In the genomic region with DNA sequence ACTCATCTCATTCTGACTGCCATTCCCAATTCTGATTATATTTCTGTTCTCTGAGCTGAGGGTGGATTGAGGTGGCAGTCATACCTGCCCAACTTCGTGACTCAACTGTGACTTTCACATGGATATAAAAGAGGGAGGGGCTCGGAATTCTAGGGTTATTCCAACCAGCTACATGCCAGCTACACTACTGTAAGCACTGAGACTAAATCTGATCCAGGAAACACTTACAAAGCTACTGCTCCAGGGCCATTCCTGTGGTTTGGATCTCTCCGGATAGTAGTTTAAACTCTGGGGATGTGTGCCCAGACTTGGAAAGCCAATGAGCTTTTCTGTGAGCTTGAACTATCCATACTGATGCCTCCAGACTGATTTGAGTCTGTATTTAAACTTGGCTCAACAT, we compare ENCODE assay signal across 15 cellular contexts. TPM values are rescaled to one million over a fixed set of nuclear protein-coding genes. Genes with fewer than 3 reads are reported as not detected.
DNase-seq lines count a peak whose midpoint lies in the region; ATAC-seq and TF ChIP-seq lines count a peak whose summit lies in the region.
"Had no signal": no experiment of that assay in that cellular context is flagged by ENCODE, and none has a peak within 500 bp of the region (broad histone marks: within the 10 kb centered on the region; RNA-seq: fewer than 3 reads in every experiment).

No MANE protein-coding gene starts in this region.

- no peak overlapping the region for H3K4me3 Mint-ChIP-seq in neural progenitor cell
- H3K4me3 Mint-ChIP-seq: activated T-helper 1 cell treated with anti-CD3 and anti-CD28 coated beads, Interleukin-12 subunit alpha, Interleukin-12 subunit beta, Interleukin-2, Interleukin-4 antibody, amounts not matched to agents 30 ng/mL and 10 ng/mL and 1 ng/mL, durations not matched to agents 14 hours and 24 hours and 36 hours; CD4-positive, alpha-beta memory T cell had no signal

- H3K9me3 Mint-ChIP-seq in neural progenitor cell, result peaks cover 27% of the 10 kb centered on the region
- H3K9me3 Mint-ChIP-seq: activated T-helper 1 cell treated with anti-CD3 and anti-CD28 coated beads, Interleukin-12 subunit alpha, Interleukin-12 subunit beta, Interleukin-2, Interleukin-4 antibody, amounts not matched to agents 30 ng/mL and 10 ng/mL and 1 ng/mL, durations not matched to agents 14 hours and 24 hours and 36 hours had no signal

- H3K27ac Mint-ChIP-seq in neural progenitor cell, result peak overlapping the region; percentile 57
- H3K27ac Mint-ChIP-seq: activated T-helper 1 cell treated with anti-CD3 and anti-CD28 coated beads, Interleukin-12 subunit alpha, Interleukin-12 subunit beta, Interleukin-2, Interleukin-4 antibody, amounts not matched to agents 30 ng/mL and 10 ng/mL and 1 ng/mL, durations not matched to agents 14 hours and 24 hours and 36 hours; CD4-positive, alpha-beta memory T cell had no signal

- H3K79me2 ChIP-seq in neural progenitor cell (ENCODE audit: low read depth), result peaks cover 100% of the 10 kb centered on the region

- no peaks in the 10 kb centered on the region for H3K27me3 ChIP-seq in Panc1 (ENCODE audit: control insufficient read depth, insufficient read depth, low read length)
- no peaks in the 10 kb centered on the region for H3K27me3 ChIP-seq in neural progenitor cell
- peaks cover 2% of the 10 kb centered on the region; the same call in 1 of the 2 replicates for H3K27me3 ChIP-seq in HAP-1 (ENCODE audit: low read depth)
- H3K27me3 ChIP-seq: sigmoid colon had no signal

- TF ChIP-seq POLR2A in GM18505 (IDR thresholded peaks at IDR 0.05; ENCODE audit: borderline replicate concordance, extremely low read depth, insufficient read depth, insufficient read length), result no peak

- peaks cover 39% of the 10 kb centered on the region for H3K4me1 ChIP-seq in Panc1 (ENCODE audit: control insufficient read depth, insufficient read depth, low read length)
- H3K4me1 ChIP-seq in neural progenitor cell, result peaks cover 11% of the 10 kb centered on the region
- no peaks in the 10 kb centered on the region for H3K4me1 ChIP-seq in HAP-1
- H3K4me1 ChIP-seq: sigmoid colon had no signal

- H3K4me3 ChIP-seq in Panc1 (ENCODE audit: low read depth in 2 of 2, low read length in 2 of 2), result peak overlapping the region in 1 of 2 experiments; percentile 10; a peak in 2 of 4 replicates
- H3K4me3 ChIP-seq in epithelial cell of esophagus (ENCODE audit: low read length), result no peak overlapping the region
- H3K4me3 ChIP-seq in neural progenitor cell, result no peak overlapping the region
- H3K4me3 ChIP-seq in HAP-1, result no peak overlapping the region
- H3K4me3 ChIP-seq: cardiac muscle cell, sigmoid colon had no signal

- no peak for TF ChIP-seq CTCF in Panc1 (IDR thresholded peaks at IDR 0.05)
- TF ChIP-seq CTCF in epithelial cell of esophagus (IDR thresholded peaks at IDR 0.05; ENCODE audit: insufficient read depth, low read depth, low read length, missing control alignments), result no peak
- no peak for TF ChIP-seq CTCF in neural progenitor cell (IDR thresholded peaks at IDR 0.05)

- POLR2A ChIA-PET in Panc1 (lab: Charles Lee), result no interaction called here

- H3K9me3 ChIP-seq in Panc1 (ENCODE audit: control insufficient read depth, insufficient read depth, low read depth, low read length), result no peaks in the 10 kb centered on the region
- H3K9me3 ChIP-seq in neural progenitor cell (ENCODE audit: low read depth), result no peaks in the 10 kb centered on the region
- no peaks in the 10 kb centered on the region for H3K9me3 ChIP-seq in HAP-1
- H3K9me3 ChIP-seq: sigmoid colon had no signal

- CTCF ChIA-PET in Panc1 (lab: Charles Lee), result interaction anchor here (1.0 kb wide), 1 partner anchor 529 kb away, joined by 3 read pairs; no protein-coding TSS in a partner anchor

- H3K36me3 Mint-ChIP-seq in neural progenitor cell, result peaks cover 53% of the 10 kb centered on the region
- H3K36me3 Mint-ChIP-seq: CD4-positive, alpha-beta memory T cell had no signal

- H3K36me3 ChIP-seq in Panc1 (ENCODE audit: control insufficient read depth, insufficient read depth, low read length) (no peaks in the 10 kb centered on the region), neural progenitor cell (no peaks in the 10 kb centered on the region), HAP-1 (replicated peaks) (no peaks in the 10 kb centered on the region)
- H3K36me3 ChIP-seq: cardiac muscle cell, sigmoid colon had no signal

- H3K4me1 Mint-ChIP-seq in neural progenitor cell, result peaks cover 15% of the 10 kb centered on the region
- H3K4me1 Mint-ChIP-seq: CD4-positive, alpha-beta memory T cell had no signal

- no peak overlapping the region for H3K9ac ChIP-seq in neural progenitor cell

- H3K27me3 Mint-ChIP-seq in neural progenitor cell (ENCODE audit: insufficient read depth, low read depth), result peaks cover 4% of the 10 kb centered on the region
- H3K27me3 Mint-ChIP-seq: CD4-positive, alpha-beta memory T cell had no signal

- H2AFZ ChIP-seq in neural progenitor cell (replicated peaks), result no peak overlapping the region

- H3F3A ChIP-seq in neural progenitor cell (ENCODE audit: low read depth), result no peaks in the 10 kb centered on the region

- ATAC-seq in Panc1 (peak; percentile 98), GM18505 (IDR thresholded peaks at IDR 0.05; ENCODE audit: unreplicated experiment) (no peak), HG03108 (IDR thresholded peaks at IDR 0.05; ENCODE audit: unreplicated experiment) (no peak)

- intact Hi-C loops in Panc1 (cut with micrococcal nuclease; ENCODE audit: unreplicated experiment), result no loop called here

- peak overlapping the region; percentile 86 for H3K27ac ChIP-seq in Panc1 (ENCODE audit: low read length)
- H3K27ac ChIP-seq in neural progenitor cell, result no peak overlapping the region
- H3K27ac ChIP-seq: cardiac muscle cell, sigmoid colon had no signal

- H4K20me1 ChIP-seq in neural progenitor cell (ENCODE audit: low read depth), result peaks cover 41% of the 10 kb centered on the region

- in situ Hi-C loops in Panc1 (cut with HindIII; ENCODE audit: low pct_unique_long_range_greater_than_20kb, low sequenced_read_pairs), result no loop called here
- in situ Hi-C loops in HAP-1 (cut with MboI; ENCODE audit: low sequenced_read_pairs), result no loop called here

- no peak overlapping the region for H3K4me2 ChIP-seq in neural progenitor cell

- DNase-seq in GM03348 (ENCODE audit: low spot score) (peak; percentile 38), Panc1 (ENCODE audit: low read depth, low spot score) (no peak), epithelial cell of esophagus (ENCODE audit: low read depth) (peak; percentile 98), neural progenitor cell (ENCODE audit: low spot score) (no peak), GM19238 (ENCODE audit: insufficient read length, low spot score) (no peak), HAP-1 (ENCODE audit: low spot score in 2 of 2) (no peak)
- DNase-seq: NCI-H1092, NCI-H526, SIG-M5, sigmoid colon had no signal

- no TSS peak for BruUV-seq in Panc1 (replicated peaks; lab: Mats Ljungman, UMichigan)

RNA-seq across cellular contexts. Expression of a gene that starts 7.9 kb away (rescaled TPM):
- total RNA-seq in Panc1 (2021; ENCODE audit: unreplicated experiment) (44.9 TPM), neural progenitor cell (ENCODE audit: low replicate concordance) (95.0 and 102 TPM in 2 replicates)
- polyA plus RNA-seq in Panc1 (2012; ENCODE audit: insufficient read length), result 26.6 TPM
- total RNA-seq: activated T-helper 1 cell treated with anti-CD3 and anti-CD28 coated beads, Interleukin-12 subunit alpha, Interleukin-12 subunit beta, Interleukin-2, Interleukin-4 antibody, amounts not matched to agents 30 ng/mL and 10 ng/mL and 1 ng/mL, durations not matched to agents 14 hours and 24 hours and 36 hours had no signal

Comparison
In these comparisons a context has a peak if more than half of its experiments do, and no peak if none do; other contexts are left out.
1. DNase-seq: peak in GM03348 (single experiment) and epithelial cell of esophagus (single experiment); none in Panc1 (single experiment), neural progenitor cell (single experiment), GM19238 (single experiment) and HAP-1 (0 of 2).